Comparison of ENCODE assay signal across 15 cellular contexts in the genomic region with DNA sequence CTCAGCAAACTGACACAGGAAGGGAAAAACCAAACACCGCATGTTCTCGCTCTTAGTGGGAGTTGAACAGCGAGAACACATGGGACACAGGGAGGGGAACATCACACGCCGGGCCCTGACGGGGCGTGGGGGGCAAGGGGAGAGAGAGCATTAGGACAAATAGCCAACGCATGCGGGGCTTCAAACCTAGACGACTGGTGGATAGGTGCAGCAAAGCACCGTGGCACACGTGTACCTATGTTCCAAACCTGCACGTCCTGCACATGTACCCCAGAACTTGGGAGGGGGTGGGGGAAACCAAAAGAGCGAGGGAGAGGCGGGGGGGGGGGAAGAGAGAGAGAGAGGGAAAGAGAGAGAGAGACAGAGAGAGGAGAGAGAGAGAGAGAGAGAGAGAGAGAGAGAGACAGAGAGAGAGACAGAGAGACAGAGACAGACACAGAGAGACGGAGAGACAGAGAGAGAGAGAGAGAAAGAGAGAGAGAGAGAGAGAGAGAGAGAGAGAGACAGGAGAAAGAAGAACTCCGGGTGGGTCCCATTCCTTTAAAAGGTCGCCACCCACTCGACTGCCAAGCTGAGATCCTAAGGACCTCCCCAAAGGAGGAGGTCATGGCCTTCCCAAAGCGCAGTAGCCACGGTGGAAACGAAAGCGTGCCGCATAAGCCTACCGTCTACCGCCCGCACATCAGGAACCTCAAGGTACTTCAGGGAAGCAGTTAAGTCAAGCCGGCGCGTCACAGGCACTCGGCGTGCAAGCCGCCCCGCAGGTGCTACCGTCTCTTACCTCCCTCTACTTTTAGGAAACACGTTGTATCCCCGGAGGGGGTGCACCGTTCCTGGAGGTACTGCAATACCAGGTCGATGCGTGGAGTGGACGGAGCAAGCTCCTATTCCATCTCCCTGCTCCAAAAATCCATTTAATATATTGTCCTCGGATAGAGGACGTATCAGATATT. TPM values are rescaled to one million over a fixed set of nuclear protein-coding genes. Genes with fewer than 3 reads are reported as not detected.
DNase-seq lines count a peak whose midpoint lies in the region; ATAC-seq and TF ChIP-seq lines count a peak whose summit lies in the region.
"Not testable (repeated sequence)": the region's sequence is repeated elsewhere in the genome, so short reads cannot be mapped to it uniquely, and the experiment has no call there.
"Had no signal": no experiment of that assay in that cellular context is flagged by ENCODE, and none has a peak within 500 bp of the region (broad histone marks: within the 10 kb centered on the region; RNA-seq: fewer than 3 reads in every experiment).

No MANE protein-coding gene starts in this region.

- not testable (repeated sequence) for H3K4me3 ChIP-seq in Panc1 (ENCODE audit: low read depth in 2 of 2, low read length in 2 of 2); body of pancreas

- not testable (repeated sequence) for H3K27me3 ChIP-seq in Panc1 (ENCODE audit: control insufficient read depth, insufficient read depth, low read length); body of pancreas

- not testable (repeated sequence) for TF ChIP-seq POLR2A in body of pancreas (IDR thresholded peaks at IDR 0.05)

- no CpG with 5 or more reads among the region's 43 CpGs for WGBS in body of pancreas, 2 donors

- not testable (repeated sequence) for TF ChIP-seq CTCF in Panc1 (IDR thresholded peaks at IDR 0.05); body of pancreas (IDR thresholded peaks at IDR 0.05)

- not testable (repeated sequence) for H3K27ac Mint-ChIP-seq in activated T-cell treated with anti-CD3 and anti-CD28 coated beads, Interleukin-2, amount 50 U/mL, for 72 hours; memory B cell; natural killer cell treated with Interleukin-12 subunit alpha and Interleukin-12 subunit beta and Interleukin-15 and Interleukin-18, amount 100 ng/mL, for 72 hours

- intact Hi-C loops in Panc1 (cut with micrococcal nuclease; ENCODE audit: unreplicated experiment); body of pancreas (cut with DNase I): not testable (repeated sequence)

- not testable (repeated sequence) for H3K27ac ChIP-seq in Panc1 (ENCODE audit: low read length); body of pancreas

- not testable (repeated sequence) for H3K4me1 Mint-ChIP-seq in activated T-cell treated with anti-CD3 and anti-CD28 coated beads, Interleukin-2, amount 50 U/mL, for 72 hours (ENCODE audit: low read depth); memory B cell; natural killer cell treated with Interleukin-12 subunit alpha and Interleukin-12 subunit beta and Interleukin-15 and Interleukin-18, amount 100 ng/mL, for 72 hours (ENCODE audit: low read depth in 2 of 2)

- H3K9me3 Mint-ChIP-seq in activated T-cell treated with anti-CD3 and anti-CD28 coated beads, Interleukin-2, amount 50 U/mL, for 72 hours; memory B cell; natural killer cell treated with Interleukin-12 subunit alpha and Interleukin-12 subunit beta and Interleukin-15 and Interleukin-18, amount 100 ng/mL, for 72 hours: not testable (repeated sequence)

- DNase-seq in Panc1 (ENCODE audit: low read depth, low spot score); activated T-cell treated with anti-CD3 and anti-CD28 coated beads, Interleukin-2, amount 50 U/mL, for 72 hours; body of pancreas; memory B cell (ENCODE audit: low spot score in 2 of 2); natural killer cell treated with Interleukin-12 subunit alpha and Interleukin-12 subunit beta and Interleukin-15 and Interleukin-18, amount 100 ng/mL, for 72 hours (ENCODE audit: low spot score); stimulated activated naive CD8-positive, alpha-beta T cell treated with anti-CD3 and anti-CD28 coated beads, Interleukin-15, Interleukin-2, amounts not matched to agents 100 U/mL and 50 U/mL, for 24 hours: not testable (repeated sequence)

- BruUV-seq in Panc1 (replicated peaks; lab: Mats Ljungman, UMichigan), result not testable (repeated sequence)

- CTCF ChIA-PET in Panc1 (lab: Charles Lee), result not testable (repeated sequence)

- H3K36me3 ChIP-seq in Panc1 (ENCODE audit: control insufficient read depth, insufficient read depth, low read length); body of pancreas (replicated peaks in 1 of 2; ENCODE audit: insufficient read depth in 1 of 2, low read depth in 2 of 2): not testable (repeated sequence)

- H3K4me1 ChIP-seq in Panc1 (ENCODE audit: control insufficient read depth, insufficient read depth, low read length); body of pancreas: not testable (repeated sequence)

- H3K27me3 Mint-ChIP-seq in activated T-cell treated with anti-CD3 and anti-CD28 coated beads, Interleukin-2, amount 50 U/mL, for 72 hours (ENCODE audit: low read depth); memory B cell; natural killer cell treated with Interleukin-12 subunit alpha and Interleukin-12 subunit beta and Interleukin-15 and Interleukin-18, amount 100 ng/mL, for 72 hours: not testable (repeated sequence)

- in situ Hi-C loops in Panc1 (cut with HindIII; ENCODE audit: low pct_unique_long_range_greater_than_20kb, low sequenced_read_pairs), result not testable (repeated sequence)

- H3K9me3 ChIP-seq in Panc1 (ENCODE audit: control insufficient read depth, insufficient read depth, low read depth, low read length); body of pancreas: not testable (repeated sequence)

- POLR2A ChIA-PET in Panc1 (lab: Charles Lee), result not testable (repeated sequence)

- H3K36me3 Mint-ChIP-seq in activated T-cell treated with anti-CD3 and anti-CD28 coated beads, Interleukin-2, amount 50 U/mL, for 72 hours (ENCODE audit: insufficient read depth in 2 of 2); memory B cell; natural killer cell treated with Interleukin-12 subunit alpha and Interleukin-12 subunit beta and Interleukin-15 and Interleukin-18, amount 100 ng/mL, for 72 hours: not testable (repeated sequence)

- peak; percentile 60; the same call in 1 of the 2 replicates for ATAC-seq in Panc1
- peak; percentile 48 to 55 for ATAC-seq in activated CD4-positive, CD25-positive, alpha-beta regulatory T cell treated with anti-CD3 and anti-CD28 coated beads, Interleukin-2, amount 50 U/mL, for 24 hours
- ATAC-seq in activated T-cell treated with anti-CD3 and anti-CD28 coated beads, Interleukin-2, amount 50 U/mL, for 72 hours (replicated peaks in 1 of 2), result peak; percentile 73 to 80
- ATAC-seq in body of pancreas, result peak; percentile 38
- ATAC-seq in memory B cell (ENCODE audit: low read depth), result peak; percentile 51
- ATAC-seq in natural killer cell treated with Interleukin-12 subunit alpha and Interleukin-12 subunit beta and Interleukin-15 and Interleukin-18, amount 100 ng/mL, for 72 hours, result peak; percentile 49 to 53
- ATAC-seq in stimulated activated naive CD8-positive, alpha-beta T cell treated with anti-CD3 and anti-CD28 coated beads, Interleukin-15, Interleukin-2, amounts not matched to agents 100 U/mL and 50 U/mL, for 24 hours, result peak; percentile 77

- H3K4me3 Mint-ChIP-seq in activated T-cell treated with anti-CD3 and anti-CD28 coated beads, Interleukin-2, amount 50 U/mL, for 72 hours; memory B cell; natural killer cell treated with Interleukin-12 subunit alpha and Interleukin-12 subunit beta and Interleukin-15 and Interleukin-18, amount 100 ng/mL, for 72 hours: not testable (repeated sequence)

RNA-seq across cellular contexts. Expression of a gene that starts 37.1 kb away (rescaled TPM):
- total RNA-seq in Panc1 (2021; ENCODE audit: unreplicated experiment) (4,481 TPM), body of pancreas (not detected)
- not detected for polyA plus RNA-seq in Panc1 (2012; ENCODE audit: insufficient read length)
- total RNA-seq in activated T-cell treated with anti-CD3 and anti-CD28 coated beads, Interleukin-2, amount 50 U/mL, for 72 hours, result 1,000 to 10,000 TPM; 4,759 to 5,082 TPM
- total RNA-seq in natural killer cell treated with Interleukin-12 subunit alpha and Interleukin-12 subunit beta and Interleukin-15 and Interleukin-18, amount 100 ng/mL, for 72 hours, result 1,000 to 10,000 TPM; 3,257 to 3,900 TPM
- total RNA-seq: GM23248, HT1080 had no signal

RNA-seq across cellular contexts. Expression of a gene that starts 42.4 kb away (rescaled TPM):
- not detected for total RNA-seq in Panc1 (2021; ENCODE audit: unreplicated experiment)
- polyA plus RNA-seq in Panc1 (2012; ENCODE audit: insufficient read length), result 0.70 TPM
- total RNA-seq in activated T-cell treated with anti-CD3 and anti-CD28 coated beads, Interleukin-2, amount 50 U/mL, for 72 hours, result under 1 TPM in 1 of 2 donors, not detected in 1; 0.74 TPM
- not detected for total RNA-seq in body of pancreas
- not detected for total RNA-seq in natural killer cell treated with Interleukin-12 subunit alpha and Interleukin-12 subunit beta and Interleukin-15 and Interleukin-18, amount 100 ng/mL, for 72 hours
- total RNA-seq: A673; Caco-2; CD8-positive, alpha-beta T cell; GM12878; GM23248; H9; HFFc6; HT1080 had no signal

RNA-seq across cellular contexts. Expression of a gene that starts 59.2 kb away (rescaled TPM):
- total RNA-seq in Panc1 (2021; ENCODE audit: unreplicated experiment), result 3.5 TPM
- 0.84 TPM for polyA plus RNA-seq in Panc1 (2012; ENCODE audit: insufficient read length)
- total RNA-seq in activated T-cell treated with anti-CD3 and anti-CD28 coated beads, Interleukin-2, amount 50 U/mL, for 72 hours, result 10 to 100 TPM; 11.7 to 21.6 TPM
- 1 to 10 TPM; 4.9 to 6.9 TPM for total RNA-seq in body of pancreas
- 10 to 100 TPM; 18.2 to 31.5 TPM for total RNA-seq in natural killer cell treated with Interleukin-12 subunit alpha and Interleukin-12 subunit beta and Interleukin-15 and Interleukin-18, amount 100 ng/mL, for 72 hours

Comparison
In these comparisons a context has a peak if more than half of its experiments do, and no peak if none do; other contexts are left out.
1. RNA of a gene that starts 37.1 kb away (total RNA-seq): 4,759 to 5,082 TPM in activated T-cell treated with anti-CD3 and anti-CD28 coated beads, Interleukin-2, amount 50 U/mL, for 72 hours, 4,481 TPM in Panc1 (single experiment) and 3,257 to 3,900 TPM in natural killer cell treated with Interleukin-12 subunit alpha and Interleukin-12 subunit beta and Interleukin-15 and Interleukin-18, amount 100 ng/mL, for 72 hours; not detected in body of pancreas; every median in the first group is over 1,000 times any median in the second.
2. Peak in every context shown above with its lines, with median percentiles within 50 percentile points of each other: ATAC-seq.